ENCODE assay signal across 14 cellular contexts in genomic region chr13:21037656-21038055, GRCh38. TPM values are rescaled to one million over a fixed set of nuclear protein-coding genes. Genes with fewer than 3 reads are reported as not detected.
A peak's percentile ranks its signal among the peaks of the same experiment; 100 is the strongest.
DNase-seq lines count a peak whose midpoint lies in the region; ATAC-seq and TF ChIP-seq lines count a peak whose summit lies in the region.
"Had no signal": no experiment of that assay in that cellular context is flagged by ENCODE, and none has a peak within 500 bp of the region (broad histone marks: within the 10 kb centered on the region; RNA-seq: fewer than 3 reads in every experiment).

No MANE protein-coding gene starts in this region.

- DNase-seq in adrenal gland (peak in 3 of 7 donors; percentile 14 to 43 (median 19)), islet precursor cell (peak; percentile 51), sigmoid colon (peak; percentile 62), NCI-H2029 (lab: John Stamatoyannopoulos, UW) (no peak), CD1c-positive myeloid dendritic cell (ENCODE audit: extremely low spot score) (no peak)
- DNase-seq: CD4-positive, alpha-beta T cell; DMS53; NCI-H187 treated with DMSO at 0.1 percent for 48 hours; NCI-H446; NK-92 treated with Interleukin-12 subunit alpha and Interleukin-12 subunit beta, amount 100 ng/mL, for 24 hours had no signal

- ATAC-seq in GM18498 (IDR thresholded peaks at IDR 0.05; ENCODE audit: unreplicated experiment), result no peak
- ATAC-seq: HCT116 had no signal

- H3K27me3 ChIP-seq in adrenal gland (no peaks in the 10 kb centered on the region), sigmoid colon (no peaks in the 10 kb centered on the region)
- H3K27me3 ChIP-seq: SJSA1 had no signal

- no peak for TF ChIP-seq CTCF in HEK293 (tag by site-specific recombination; IDR thresholded peaks at IDR 0.05)
- no peak for TF ChIP-seq CTCF in adrenal gland (IDR thresholded peaks at IDR 0.05)
- no peak for TF ChIP-seq CTCF in sigmoid colon (IDR thresholded peaks at IDR 0.05)

- CTCF ChIA-PET in HEK293 (lab: Yijun Ruan, JAX), result interaction anchor here (0.6 kb wide), 1 partner anchor 839 kb away, joined by 3 read pairs; no protein-coding TSS in a partner anchor

- H3K4me3 ChIP-seq in HEK293 (ENCODE audit: low read depth, low read length) (no peak overlapping the region), adrenal gland (no peak overlapping the region), sigmoid colon (no peak overlapping the region)
- H3K4me3 ChIP-seq: SJSA1 had no signal

- H3K27ac ChIP-seq in HEK293 (ENCODE audit: extremely low read depth, low read depth, low read length), result no peak overlapping the region
- H3K27ac ChIP-seq in adrenal gland, result peak overlapping the region in 3 of 5 donors; percentile 7 to 28 (median 15)
- H3K27ac ChIP-seq in sigmoid colon, result peak overlapping the region in 3 of 4 donors; percentile 9 to 91 (median 85)
- H3K27ac ChIP-seq: SJSA1 had no signal

- H3K9me3 ChIP-seq in HEK293 (ENCODE audit: control insufficient read depth, insufficient read depth, low read depth, low read length) (no peaks in the 10 kb centered on the region), adrenal gland (replicated peaks in 1 of 3) (no peaks in the 10 kb centered on the region), sigmoid colon (no peaks in the 10 kb centered on the region)
- H3K9me3 ChIP-seq: SJSA1 had no signal

- WGBS in adrenal gland, 4 donors, result 81 to 86% (median 86%) methylated on average over 7 to 8 of the region's 8 CpGs
- WGBS in sigmoid colon, 2 donors, result 85 to 92% methylated on average over 8 of the region's 8 CpGs

- H3K4me1 ChIP-seq in HEK293 (ENCODE audit: control insufficient read depth, insufficient read depth, low read length) (peaks cover 3% of the 10 kb centered on the region; the same call in 1 of the 2 replicates), adrenal gland (replicated peaks in 1 of 2) (peaks cover 54 to 72% of the 10 kb centered on the region in 2 donors), sigmoid colon (peaks cover 0 to 98% (median 86%) of the 10 kb centered on the region in 4 donors)

- H3K36me3 ChIP-seq in HEK293 (ENCODE audit: control insufficient read depth in 2 of 2, insufficient read depth in 1 of 2, low read length in 2 of 2) (peaks cover 0 to 2% of the 10 kb centered on the region in 2 experiments; a peak in 1 of 3 replicates), adrenal gland (replicated peaks in 1 of 2) (no peaks in the 10 kb centered on the region), sigmoid colon (peaks cover 0 to 4% (median 0%) of the 10 kb centered on the region in 4 donors)

- TF ChIP-seq POLR2A in adrenal gland (IDR thresholded peaks at IDR 0.05) (no peak), sigmoid colon (IDR thresholded peaks at IDR 0.05) (no peak)

- no peak for TF ChIP-seq EP300 in sigmoid colon (IDR thresholded peaks at IDR 0.05)

- intact Hi-C loops in adrenal gland (cut with DNase I), result no loop called here
- intact Hi-C loops in sigmoid colon (cut with DNase I), result no loop called here

- POLR2A ChIA-PET in HEK293 (lab: Yijun Ruan, JAX), result no interaction called here

TF ChIP-seq in HEK293, 187 proteins besides CTCF, POLR2A, EP300 and RAD21:
- peak; percentile 29; the same call in 1 of the 2 replicates for TF ChIP-seq SCRT2 (tag by site-specific recombination; IDR thresholded peaks at IDR 0.05)
- no peak for TF ChIP-seq SP3 (tag by site-specific recombination; IDR thresholded peaks at IDR 0.05)
TF ChIP-seq in HEK293: peak in this region for 1.

RNA-seq across cellular contexts. Expression of gene LATS2, which starts 23.7 kb away (rescaled TPM):
- total RNA-seq in adrenal gland (10 to 100 TPM; 20.8 to 35.6 (median 28.0) TPM), sigmoid colon (10 to 100 TPM; 21.8 to 45.5 (median 28.2) TPM)
- polyA plus RNA-seq in adrenal gland (10 to 100 TPM in 2 of 3 donors, 1 to 10 TPM in 1; 9.8 to 10.5 (median 10.2) TPM), sigmoid colon (1 to 10 TPM; 3.7 to 4.6 (median 4.2) TPM)

Comparison
In these comparisons a context has a peak if more than half of its experiments do, and no peak if none do; other contexts are left out.
1. DNase-seq: peak in islet precursor cell (single experiment) and sigmoid colon (single experiment); none in NCI-H2029 (single experiment) and CD1c-positive myeloid dendritic cell (single experiment).